In the genomic region with DNA sequence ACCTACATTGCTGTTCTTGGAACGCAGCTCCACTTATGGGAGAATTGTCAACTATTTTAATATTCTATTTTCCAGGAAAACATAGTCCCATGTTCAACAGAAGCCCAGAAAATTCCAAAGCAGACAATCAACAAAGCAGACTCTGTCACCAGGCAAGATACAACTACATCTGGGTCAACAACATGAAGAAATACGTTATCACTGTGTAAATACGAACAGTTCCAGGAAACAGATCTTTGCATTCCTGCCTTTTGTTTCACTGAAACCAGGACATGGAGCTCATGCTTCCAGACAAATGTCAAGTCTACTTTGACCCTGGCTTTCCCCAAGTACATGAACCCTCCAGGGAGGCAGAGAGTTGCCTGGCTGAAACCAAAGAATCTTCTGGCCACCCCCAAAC, we compare ENCODE assay signal across 16 cellular contexts.
DNase-seq lines count a peak whose midpoint lies in the region; ATAC-seq, FAIRE-seq and TF ChIP-seq lines count a peak whose summit lies in the region.
"Had no signal": no experiment of that assay in that cellular context is flagged by ENCODE, and none has a peak within 500 bp of the region (broad histone marks: within the 10 kb centered on the region; RNA-seq: fewer than 3 reads in every experiment).

No MANE protein-coding gene starts in this region.

- ATAC-seq in HepG2 (peak; percentile 95), GM18867 (IDR thresholded peaks at IDR 0.05; ENCODE audit: unreplicated experiment) (no peak)
- ATAC-seq: activated CD4-positive, CD25-positive, alpha-beta regulatory T cell treated with anti-CD3 and anti-CD28 coated beads, Interleukin-2, amount 50 U/mL, for 24 hours; natural killer cell; SK-N-SH treated with all-trans-retinoic acid at 6 μM for 48 hours had no signal

- H3K4me3 ChIP-seq in colonic mucosa = no peak overlapping the region
- 0 out of 6 replicates have a peak overlapping the region, but pooled peaks of 1 of the 3 experiments have one; percentile 13 for H3K4me3 ChIP-seq in HepG2 (replicated peaks in 1 of 3; ENCODE audit: insufficient read depth in 1 of 3, low read depth in 2 of 3, low read length in 3 of 3)
- H3K4me3 ChIP-seq: lung, ovary, Peyer's patch had no signal

- in situ Hi-C loops in HepG2 (cut with HindIII; ENCODE audit: extremely low pct_ligation_motif_present, low pct_unique_long_range_greater_than_20kb) = no loop called here

- CTCF ChIA-PET in HepG2 (lab: Yijun Ruan, JAX; ENCODE audit: low intra/inter-chr PET ratio, low total read pairs) = no interaction called here

- BruUV-seq in HepG2 (replicated peaks; lab: Mats Ljungman, UMichigan) = no TSS peak

- H3K9ac ChIP-seq in colonic mucosa (ENCODE audit: low read depth in 2 of 2, low read length in 2 of 2) (no peak overlapping the region), HepG2 (ENCODE audit: insufficient read depth, low read depth, low read length) (peak overlapping the region; percentile 28; the same call in 1 of the 2 replicates)

- peak overlapping the region; percentile 41 for H3K4me2 ChIP-seq in HepG2 (ENCODE audit: low read depth, low read length)

- H4K20me1 ChIP-seq in HepG2 (ENCODE audit: insufficient read depth, low read length) = no peaks in the 10 kb centered on the region

- intact Hi-C loops in colonic mucosa (cut with DNase I) = no loop called here
- intact Hi-C loops in HepG2 (cut with micrococcal nuclease; ENCODE audit: unreplicated experiment) = loop anchor here (5.0 kb wide), 1 partner anchor 34 kb away; no protein-coding TSS in a partner anchor

- no peak overlapping the region for H2AFZ ChIP-seq in HepG2 (ENCODE audit: low read length)

- peak; percentile 80 to 99; a peak in 3 of 4 replicates for TF ChIP-seq EP300 in HepG2 (IDR thresholded peaks at IDR 0.05; ENCODE audit: low read depth in 2 of 2, low read length in 2 of 2)
- TF ChIP-seq EP300 in HepG2 (CRISPR knock-in tag; IDR thresholded peaks at IDR 0.05; ENCODE audit: borderline replicate concordance) = peak; percentile 99

- no peaks in the 10 kb centered on the region for H3K4me1 ChIP-seq in colonic mucosa
- H3K4me1 ChIP-seq in HepG2 (ENCODE audit: insufficient read depth, low read length) = peaks cover 45% of the 10 kb centered on the region
- H3K4me1 ChIP-seq: Peyer's patch had no signal

- FAIRE-seq in HepG2 (lab: Jason Lieb, UNC) = peak; percentile 95
- FAIRE-seq: GM12891 had no signal

- DNase-seq in NCI-H510A treated with DMSO at 0.1 percent for 48 hours (lab: John Stamatoyannopoulos, UW) (peak; percentile 45), NCI-H510A (lab: John Stamatoyannopoulos, UW) (no peak), colonic mucosa (peak; percentile 25), HepG2 (ENCODE audit: low spot score) (peak; percentile 95), hepatic stellate cell (ENCODE audit: low spot score) (no peak)
- no peak for DNase-seq in activated naive CD4-positive, alpha-beta T cell treated with Interleukin-2 at 50 U/mL for 16 hours
- DNase-seq in stimulated activated CD4-positive, alpha-beta T cell treated with anti-CD3 and anti-CD28 coated beads, Interleukin-4, amount 100 ng/mL, for 4 hours = no peak
- DNase-seq: natural killer cell, NCI-H226, ovary, Peyer's patch had no signal

- H3K27me3 ChIP-seq in colonic mucosa (no peaks in the 10 kb centered on the region), HepG2 (ENCODE audit: control insufficient read depth in 1 of 2, insufficient read depth in 2 of 2, low read length in 2 of 2) (no peaks in the 10 kb centered on the region)
- H3K27me3 ChIP-seq: ovary, Peyer's patch had no signal

- H3K36me3 ChIP-seq in colonic mucosa (no peaks in the 10 kb centered on the region), HepG2 (replicated peaks in 1 of 2; ENCODE audit: control insufficient read depth in 1 of 2, insufficient read depth in 2 of 2, low read length in 2 of 2) (no peaks in the 10 kb centered on the region)
- H3K36me3 ChIP-seq: ovary, Peyer's patch had no signal

- POLR2A ChIA-PET in HepG2 (lab: Yijun Ruan, JAX) = interaction anchor here (0.6 to 1.5 kb wide), 8 partner anchors 12 to 1157 kb away, joined by 3 to 5 read pairs (median 4); no protein-coding TSS in a partner anchor

- 2% methylated on average over 3 of the region's 3 CpGs for WGBS in HepG2 (ENCODE audit: low lambda C conversion rate)

- TF ChIP-seq RAD21 in HepG2 (CRISPR knock-in tag; IDR thresholded peaks at IDR 0.05) = no peak

- no peak for TF ChIP-seq POLR2A in HepG2 (IDR thresholded peaks at IDR 0.05; ENCODE audit: insufficient read depth in 1 of 2, low read depth in 2 of 2, low read length in 2 of 2)

- no peaks in the 10 kb centered on the region for H3K79me2 ChIP-seq in HepG2 (ENCODE audit: insufficient read depth, low read length)

- no peak for TF ChIP-seq CTCF in colonic mucosa (IDR thresholded peaks at IDR 0.05)
- no peak for TF ChIP-seq CTCF in HepG2 (CRISPR knock-in tag; IDR thresholded peaks at IDR 0.05)

- no peaks in the 10 kb centered on the region for H3K9me3 ChIP-seq in colonic mucosa
- no peaks in the 10 kb centered on the region for H3K9me3 ChIP-seq in HepG2 (ENCODE audit: low read length)
- H3K9me3 ChIP-seq: ovary, Peyer's patch had no signal

- no peak overlapping the region for H3K27ac ChIP-seq in colonic mucosa
- H3K27ac ChIP-seq in HepG2 (ENCODE audit: extremely low read length, insufficient read depth, low read length) = peak overlapping the region; percentile 51
- H3K27ac ChIP-seq: ovary, Peyer's patch had no signal

TF ChIP-seq in HepG2, 621 proteins besides CTCF, POLR2A, EP300 and RAD21 (continues in another document):
- TF ChIP-seq MEIS2 (CRISPR knock-in tag; IDR thresholded peaks at IDR 0.05) = peak; percentile 79
- TF ChIP-seq ZNF253 (CRISPR knock-in tag; IDR thresholded peaks at IDR 0.05; ENCODE audit: borderline replicate concordance) = no peak
- TF ChIP-seq RORA (CRISPR knock-in tag; IDR thresholded peaks at IDR 0.05) = no peak
- TF ChIP-seq, protein P1, sequence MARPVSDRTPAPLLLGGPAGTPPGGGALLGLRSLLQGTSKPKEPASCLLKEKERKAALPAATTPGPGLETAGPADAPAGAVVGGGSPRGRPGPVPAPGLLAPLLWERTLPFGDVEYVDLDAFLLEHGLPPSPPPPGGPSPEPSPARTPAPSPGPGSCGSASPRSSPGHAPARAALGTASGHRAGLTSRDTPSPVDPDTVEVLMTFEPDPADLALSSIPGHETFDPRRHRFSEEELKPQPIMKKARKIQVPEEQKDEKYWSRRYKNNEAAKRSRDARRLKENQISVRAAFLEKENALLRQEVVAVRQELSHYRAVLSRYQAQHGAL (CRISPR knock-in tag; IDR thresholded peaks at IDR 0.05; ENCODE audit: not compliant biosample characterization) = no peak
- peak; percentile 55; the same call in 1 of the 2 replicates for TF ChIP-seq KDM4B (CRISPR knock-in tag; IDR thresholded peaks at IDR 0.05)
- TF ChIP-seq ZC3H13 (CRISPR knock-in tag; IDR thresholded peaks at IDR 0.05) = no peak
- TF ChIP-seq, protein P2, sequence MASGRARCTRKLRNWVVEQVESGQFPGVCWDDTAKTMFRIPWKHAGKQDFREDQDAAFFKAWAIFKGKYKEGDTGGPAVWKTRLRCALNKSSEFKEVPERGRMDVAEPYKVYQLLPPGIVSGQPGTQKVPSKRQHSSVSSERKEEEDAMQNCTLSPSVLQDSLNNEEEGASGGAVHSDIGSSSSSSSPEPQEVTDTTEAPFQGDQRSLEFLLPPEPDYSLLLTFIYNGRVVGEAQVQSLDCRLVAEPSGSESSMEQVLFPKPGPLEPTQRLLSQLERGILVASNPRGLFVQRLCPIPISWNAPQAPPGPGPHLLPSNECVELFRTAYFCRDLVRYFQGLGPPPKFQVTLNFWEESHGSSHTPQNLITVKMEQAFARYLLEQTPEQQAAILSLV (CRISPR knock-in tag; IDR thresholded peaks at IDR 0.05; ENCODE audit: borderline replicate concordance) = no peak
- no peak for TF ChIP-seq ZNF709 (CRISPR knock-in tag; IDR thresholded peaks at IDR 0.05)
- TF ChIP-seq ETV5 (CRISPR knock-in tag; IDR thresholded peaks at IDR 0.05; ENCODE audit: borderline replicate concordance) = peak; percentile 87
- no peak for TF ChIP-seq EEA1 (CRISPR knock-in tag; IDR thresholded peaks at IDR 0.05; ENCODE audit: borderline replicate concordance)
- TF ChIP-seq ZNF83 (CRISPR knock-in tag; IDR thresholded peaks at IDR 0.05; ENCODE audit: borderline replicate concordance) = no peak
- no peak for TF ChIP-seq TCF12 (IDR thresholded peaks at IDR 0.05)
- TF ChIP-seq TCF12 (CRISPR knock-in tag; IDR thresholded peaks at IDR 0.05) = peak; percentile 84
- TF ChIP-seq NFYC (CRISPR knock-in tag; IDR thresholded peaks at IDR 0.05) = no peak
- no peak for TF ChIP-seq ZNF326 (CRISPR knock-in tag; IDR thresholded peaks at IDR 0.05; ENCODE audit: borderline replicate concordance)
- no peak for TF ChIP-seq SRY (CRISPR knock-in tag; IDR thresholded peaks at IDR 0.05)
- TF ChIP-seq, protein P3, sequence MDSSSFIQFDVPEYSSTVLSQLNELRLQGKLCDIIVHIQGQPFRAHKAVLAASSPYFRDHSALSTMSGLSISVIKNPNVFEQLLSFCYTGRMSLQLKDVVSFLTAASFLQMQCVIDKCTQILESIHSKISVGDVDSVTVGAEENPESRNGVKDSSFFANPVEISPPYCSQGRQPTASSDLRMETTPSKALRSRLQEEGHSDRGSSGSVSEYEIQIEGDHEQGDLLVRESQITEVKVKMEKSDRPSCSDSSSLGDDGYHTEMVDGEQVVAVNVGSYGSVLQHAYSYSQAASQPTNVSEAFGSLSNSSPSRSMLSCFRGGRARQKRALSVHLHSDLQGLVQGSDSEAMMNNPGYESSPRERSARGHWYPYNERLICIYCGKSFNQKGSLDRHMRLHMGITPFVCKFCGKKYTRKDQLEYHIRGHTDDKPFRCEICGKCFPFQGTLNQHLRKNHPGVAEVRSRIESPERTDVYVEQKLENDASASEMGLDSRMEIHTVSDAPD (CRISPR knock-in tag; IDR thresholded peaks at IDR 0.05) = peak; percentile 78; the same call in 1 of the 2 replicates
- no peak for TF ChIP-seq ZFYVE20 (CRISPR knock-in tag; IDR thresholded peaks at IDR 0.05; ENCODE audit: borderline replicate concordance, low read depth)
- TF ChIP-seq MBNL3 (CRISPR knock-in tag; conservative IDR thresholded peaks at IDR 0.05) = no peak
- no peak for TF ChIP-seq KMT2A (CRISPR knock-in tag; IDR thresholded peaks at IDR 0.05)
- TF ChIP-seq SIX1 (CRISPR knock-in tag; IDR thresholded peaks at IDR 0.05; ENCODE audit: borderline replicate concordance) = peak; percentile 77
- TF ChIP-seq RELA (CRISPR knock-in tag; IDR thresholded peaks at IDR 0.05) = no peak
- TF ChIP-seq MLLT10 (CRISPR knock-in tag; IDR thresholded peaks at IDR 0.05) = no peak

Comparison
In these comparisons a context has a peak if more than half of its experiments do, and no peak if none do; other contexts are left out.
1. DNase-seq: peak in NCI-H510A treated with DMSO at 0.1 percent for 48 hours (single experiment), colonic mucosa (single experiment) and HepG2 (single experiment); none in NCI-H510A (single experiment), activated naive CD4-positive, alpha-beta T cell treated with Interleukin-2 at 50 U/mL for 16 hours (single experiment), hepatic stellate cell (single experiment) and stimulated activated CD4-positive, alpha-beta T cell treated with anti-CD3 and anti-CD28 coated beads, Interleukin-4, amount 100 ng/mL, for 4 hours (0 of 2).